Comparison of ENCODE assay signal across 34 cellular contexts in the genomic region with DNA sequence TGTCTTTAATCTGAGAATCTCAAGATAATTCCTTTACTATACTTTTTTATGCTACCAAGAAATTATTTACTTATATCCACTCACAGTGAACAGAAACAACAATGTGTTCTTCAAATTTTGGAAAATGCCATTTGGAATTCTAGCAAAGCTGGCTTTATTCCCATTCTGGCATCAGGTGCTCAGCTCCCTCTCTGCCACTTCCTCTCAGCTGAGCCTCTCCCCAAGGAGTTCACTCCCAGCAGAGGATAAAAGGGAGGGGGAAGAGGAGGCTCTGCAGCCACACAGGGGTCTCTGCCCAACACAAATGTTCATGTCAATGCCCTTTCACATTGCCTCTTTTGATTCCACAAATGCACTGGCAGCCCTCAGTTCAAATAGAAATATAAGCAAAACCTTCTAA.
"Had no signal": no experiment of that assay in that cellular context is flagged by ENCODE, and none has a peak within 500 bp of the region (broad histone marks: within the 10 kb centered on the region; RNA-seq: fewer than 3 reads in every experiment).

No MANE protein-coding gene starts in this region.

- H3K4me3 Mint-ChIP-seq: activated naive CD4-positive, alpha-beta T cell treated with anti-CD3 and anti-CD28 coated beads, Interleukin-2, amount 10 ng/mL, durations not matched to agents 7 days and 5 days; activated T-cell treated with anti-CD3 and anti-CD28 coated beads, Interleukin-2, amount 50 U/mL, for 24 hours; mesothelial cell of epicardium; naive B cell; nephron progenitor cell; stimulated activated memory B cell treated with anti-CD40 and anti-IgM and Interleukin-4, amounts not matched to agents 10 μg/mL and 1 μg/mL and 100 μg/mL, for 72 hours; T-helper 1 cell treated with Interleukin-12 subunit alpha and Interleukin-12 subunit beta and Interleukin-4 antibody, amounts not matched to agents 30 μg/mL and 1 μg/mL, for 36 hours had no signal

- H3K9me3 ChIP-seq: left ventricle myocardium inferior, pancreas, psoas muscle, sigmoid colon, tibial artery, upper lobe of right lung had no signal

- H3K27ac Mint-ChIP-seq: activated naive CD4-positive, alpha-beta T cell treated with anti-CD3 and anti-CD28 coated beads, Interleukin-2, amount 10 ng/mL, durations not matched to agents 7 days and 5 days; activated T-cell treated with anti-CD3 and anti-CD28 coated beads, Interleukin-2, amount 50 U/mL, for 24 hours; mesothelial cell of epicardium; naive B cell; nephron progenitor cell; stimulated activated memory B cell treated with anti-CD40 and anti-IgM and Interleukin-4, amounts not matched to agents 10 μg/mL and 1 μg/mL and 100 μg/mL, for 72 hours; T-helper 1 cell treated with Interleukin-12 subunit alpha and Interleukin-12 subunit beta and Interleukin-4 antibody, amounts not matched to agents 30 μg/mL and 1 μg/mL, for 36 hours had no signal

- H3K4me2 ChIP-seq: smooth muscle cell had no signal

- H3K27me3 Mint-ChIP-seq: activated naive CD4-positive, alpha-beta T cell treated with anti-CD3 and anti-CD28 coated beads, Interleukin-2, amount 10 ng/mL, durations not matched to agents 7 days and 5 days; activated T-cell treated with anti-CD3 and anti-CD28 coated beads, Interleukin-2, amount 50 U/mL, for 24 hours; naive B cell; stimulated activated memory B cell treated with anti-CD40 and anti-IgM and Interleukin-4, amounts not matched to agents 10 μg/mL and 1 μg/mL and 100 μg/mL, for 72 hours had no signal

- H3K36me3 ChIP-seq: brain microvascular endothelial cell, pancreas, sigmoid colon, upper lobe of right lung had no signal

- H3K27ac ChIP-seq: brain microvascular endothelial cell, heart right ventricle, left ventricle myocardium inferior, pancreas, psoas muscle, sigmoid colon, stomach, tibial artery, upper lobe of right lung, VCaP had no signal

- DNase-seq: activated CD4-positive, alpha-beta T cell treated with anti-CD3 and anti-CD28 coated beads for 48 hours; activated CD4-positive, alpha-beta T cell treated with anti-CD3 and anti-CD28 coated beads, Interleukin-2, amount 50 U/mL, for 48 hours; activated CD8-positive, alpha-beta memory T cell treated with anti-CD3 and anti-CD28 coated beads for 24 hours; activated CD8-positive, alpha-beta memory T cell treated with anti-CD3 and anti-CD28 coated beads, Interleukin-2, amount 50 U/mL, for 4 hours; activated gamma-delta T cell; activated naive CD4-positive, alpha-beta T cell treated with anti-CD3 and anti-CD28 coated beads, Interleukin-2, amount 10 ng/mL, durations not matched to agents 7 days and 5 days; activated T-cell treated with anti-CD3 and anti-CD28 coated beads, Interleukin-2, amount 50 U/mL, for 24 hours; amniotic stem cell; brain microvascular endothelial cell; heart right ventricle; left ventricle myocardium inferior; naive B cell; nephron progenitor cell; nucleus accumbens; pancreas; psoas muscle; sigmoid colon; stimulated activated CD4-positive, alpha-beta T cell treated with anti-CD3 and anti-CD28 coated beads, Interleukin-1b, Interleukin-23, amount 100 ng/mL, for 48 hours; stimulated activated CD4-positive, alpha-beta T cell treated with anti-CD3 and anti-CD28 coated beads, Interleukin-4, amount 100 ng/mL, for 4 hours; stimulated activated CD8-positive, alpha-beta memory T cell treated with anti-CD3 and anti-CD28 coated beads, Interleukin-4, amount 100 ng/mL, for 48 hours; stomach; T-helper 9 cell; tibial artery; upper lobe of right lung had no signal

- H3K27me3 ChIP-seq: brain microvascular endothelial cell, heart right ventricle, pancreas, sigmoid colon, stomach, tibial artery, upper lobe of right lung had no signal

- H3K4me3 ChIP-seq: heart right ventricle, left ventricle myocardium inferior, lung, pancreas, psoas muscle, sigmoid colon, smooth muscle cell, stomach, tibial artery, upper lobe of right lung had no signal

- ATAC-seq: activated CD4-positive, CD25-positive, alpha-beta regulatory T cell treated with anti-CD3 and anti-CD28 coated beads, Interleukin-2, amount 50 U/mL, for 24 hours; heart right ventricle; pancreas; psoas muscle; stimulated activated memory B cell treated with anti-CD40 and anti-IgM and Interleukin-4, amounts not matched to agents 10 μg/mL and 1 μg/mL and 100 μg/mL, for 72 hours; upper lobe of right lung had no signal

- H3K4me1 Mint-ChIP-seq: activated naive CD4-positive, alpha-beta T cell treated with anti-CD3 and anti-CD28 coated beads, Interleukin-2, amount 10 ng/mL, durations not matched to agents 7 days and 5 days; mesothelial cell of epicardium; naive B cell; nephron progenitor cell; stimulated activated memory B cell treated with anti-CD40 and anti-IgM and Interleukin-4, amounts not matched to agents 10 μg/mL and 1 μg/mL and 100 μg/mL, for 72 hours had no signal

- FAIRE-seq: astrocyte, endothelial cell of umbilical vein, pancreas, TTC549 had no signal

- H3K4me1 ChIP-seq: pancreas, sigmoid colon, upper lobe of right lung had no signal
